25 cellular contexts compared by ENCODE assay signal in the genomic region with DNA sequence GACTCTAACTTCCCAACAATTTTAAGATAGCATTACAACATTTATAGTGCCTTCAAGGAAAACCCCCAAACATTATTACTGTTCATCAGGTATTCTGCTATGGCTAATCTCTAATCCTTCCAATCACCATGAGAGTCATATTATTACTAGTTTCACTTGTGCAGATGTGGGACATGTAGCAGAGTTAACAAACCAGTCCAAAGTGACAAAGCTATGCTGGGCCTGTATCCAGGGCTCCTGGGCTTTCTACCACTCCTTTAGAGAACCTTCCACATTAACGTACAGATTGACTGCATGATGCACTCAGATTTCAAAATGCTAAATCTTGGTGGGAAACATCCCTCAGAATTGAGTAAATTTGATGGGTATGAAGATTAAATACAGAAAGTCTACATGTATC. TPM values are rescaled to one million over a fixed set of nuclear protein-coding genes. Genes with fewer than 3 reads are reported as not detected.
DNase-seq lines count a peak whose midpoint lies in the region; ATAC-seq and TF ChIP-seq lines count a peak whose summit lies in the region.
"Had no signal": no experiment of that assay in that cellular context is flagged by ENCODE, and none has a peak within 500 bp of the region (broad histone marks: within the 10 kb centered on the region; RNA-seq: fewer than 3 reads in every experiment).

No MANE protein-coding gene starts in this region.

- H3K27me3 ChIP-seq in CD8-positive, alpha-beta T cell (ENCODE audit: insufficient read depth, low read length), result no peaks in the 10 kb centered on the region
- H3K27me3 ChIP-seq: BE2C, BLaER1 had no signal

- intact Hi-C loops in CD8-positive, alpha-beta T cell (cut with DNase I, micrococcal nuclease), result no loop called here
- intact Hi-C loops in activated T-helper 1 cell treated with anti-CD3 and anti-CD28 coated beads, Interleukin-12 subunit alpha, Interleukin-12 subunit beta, Interleukin-2, Interleukin-4 antibody, amounts not matched to agents 30 ng/mL and 10 ng/mL and 1 ng/mL, durations not matched to agents 14 hours and 24 hours and 36 hours (cut with micrococcal nuclease), result no loop called here
- intact Hi-C loops in Calu3 (cut with micrococcal nuclease; ENCODE audit: unreplicated experiment), result no loop called here

- H3K36me3 ChIP-seq in CD8-positive, alpha-beta T cell (ENCODE audit: insufficient read depth, low read length), result peaks cover 46% of the 10 kb centered on the region

- no peak overlapping the region for H3K27ac ChIP-seq in CD8-positive, alpha-beta T cell (ENCODE audit: low read depth, low read length)
- H3K27ac ChIP-seq: BLaER1 had no signal

- BruUV-seq in Calu3 (replicated peaks; lab: Mats Ljungman, UMichigan), result no TSS peak

- no peak overlapping the region for H3K4me3 ChIP-seq in CD8-positive, alpha-beta T cell (ENCODE audit: low read depth, low read length)
- H3K4me3 ChIP-seq: BLaER1, GM12878 had no signal

- H3K27ac Mint-ChIP-seq in activated naive CD8-positive, alpha-beta T cell, result peak overlapping the region; percentile 61
- no peak overlapping the region for H3K27ac Mint-ChIP-seq in activated naive CD8-positive, alpha-beta T cell treated with anti-CD3 and anti-CD28 coated beads, Interleukin-2, amount 50 U/mL, for 24 hours
- peak overlapping the region; percentile 1 for H3K27ac Mint-ChIP-seq in CD8-positive, alpha-beta T cell
- H3K27ac Mint-ChIP-seq in activated T-helper 1 cell treated with anti-CD3 and anti-CD28 coated beads, Interleukin-12 subunit alpha, Interleukin-12 subunit beta, Interleukin-2, Interleukin-4 antibody, amounts not matched to agents 30 ng/mL and 10 ng/mL and 1 ng/mL, durations not matched to agents 14 hours and 24 hours and 36 hours, result peak overlapping the region; percentile 6
- H3K27ac Mint-ChIP-seq in Calu3 (ENCODE audit: unreplicated experiment), result no peak overlapping the region

- H3K9me3 Mint-ChIP-seq in activated naive CD8-positive, alpha-beta T cell (ENCODE audit: low read depth), result no peaks in the 10 kb centered on the region
- H3K9me3 Mint-ChIP-seq in activated naive CD8-positive, alpha-beta T cell treated with anti-CD3 and anti-CD28 coated beads, Interleukin-2, amount 50 U/mL, for 24 hours, result no peaks in the 10 kb centered on the region
- no peaks in the 10 kb centered on the region for H3K9me3 Mint-ChIP-seq in CD8-positive, alpha-beta T cell
- no peaks in the 10 kb centered on the region for H3K9me3 Mint-ChIP-seq in activated T-helper 1 cell treated with anti-CD3 and anti-CD28 coated beads, Interleukin-12 subunit alpha, Interleukin-12 subunit beta, Interleukin-2, Interleukin-4 antibody, amounts not matched to agents 30 ng/mL and 10 ng/mL and 1 ng/mL, durations not matched to agents 14 hours and 24 hours and 36 hours
- no peaks in the 10 kb centered on the region for H3K9me3 Mint-ChIP-seq in Calu3 (ENCODE audit: low read depth, unreplicated experiment)
- H3K9me3 Mint-ChIP-seq: CD14-positive monocyte; CD4-positive, alpha-beta memory T cell; CD4-positive, CD25-positive, alpha-beta regulatory T cell had no signal

- peaks cover 23% of the 10 kb centered on the region for H3K36me3 Mint-ChIP-seq in activated naive CD8-positive, alpha-beta T cell
- peaks cover 65% of the 10 kb centered on the region for H3K36me3 Mint-ChIP-seq in activated naive CD8-positive, alpha-beta T cell treated with anti-CD3 and anti-CD28 coated beads, Interleukin-2, amount 50 U/mL, for 24 hours (ENCODE audit: low read depth)
- peaks cover 88% of the 10 kb centered on the region for H3K36me3 Mint-ChIP-seq in CD8-positive, alpha-beta T cell
- H3K36me3 Mint-ChIP-seq in activated T-helper 1 cell treated with anti-CD3 and anti-CD28 coated beads, Interleukin-12 subunit alpha, Interleukin-12 subunit beta, Interleukin-2, Interleukin-4 antibody, amounts not matched to agents 30 ng/mL and 10 ng/mL and 1 ng/mL, durations not matched to agents 14 hours and 24 hours and 36 hours (ENCODE audit: low read depth), result peaks cover 79% of the 10 kb centered on the region
- H3K36me3 Mint-ChIP-seq in Calu3 (ENCODE audit: insufficient read depth, unreplicated experiment), result peaks cover 25% of the 10 kb centered on the region

- H3K4me1 ChIP-seq in CD8-positive, alpha-beta T cell (ENCODE audit: insufficient read depth, low read length), result no peaks in the 10 kb centered on the region
- H3K4me1 ChIP-seq: BE2C, BLaER1 had no signal

- peaks cover 5% of the 10 kb centered on the region for H3K4me1 Mint-ChIP-seq in activated naive CD8-positive, alpha-beta T cell (ENCODE audit: low read depth)
- H3K4me1 Mint-ChIP-seq in activated naive CD8-positive, alpha-beta T cell treated with anti-CD3 and anti-CD28 coated beads, Interleukin-2, amount 50 U/mL, for 24 hours, result no peaks in the 10 kb centered on the region
- peaks cover 11% of the 10 kb centered on the region for H3K4me1 Mint-ChIP-seq in CD8-positive, alpha-beta T cell (ENCODE audit: low read depth)
- H3K4me1 Mint-ChIP-seq in activated T-helper 1 cell treated with anti-CD3 and anti-CD28 coated beads, Interleukin-12 subunit alpha, Interleukin-12 subunit beta, Interleukin-2, Interleukin-4 antibody, amounts not matched to agents 30 ng/mL and 10 ng/mL and 1 ng/mL, durations not matched to agents 14 hours and 24 hours and 36 hours (ENCODE audit: low read depth), result peaks cover 26% of the 10 kb centered on the region
- peaks cover 5% of the 10 kb centered on the region for H3K4me1 Mint-ChIP-seq in Calu3 (ENCODE audit: low read depth, unreplicated experiment)
- H3K4me1 Mint-ChIP-seq: CD14-positive monocyte had no signal

- no peak overlapping the region for H3K4me3 Mint-ChIP-seq in activated naive CD8-positive, alpha-beta T cell
- no peak overlapping the region for H3K4me3 Mint-ChIP-seq in activated naive CD8-positive, alpha-beta T cell treated with anti-CD3 and anti-CD28 coated beads, Interleukin-2, amount 50 U/mL, for 24 hours
- H3K4me3 Mint-ChIP-seq in CD8-positive, alpha-beta T cell, result no peak overlapping the region
- no peak overlapping the region for H3K4me3 Mint-ChIP-seq in activated T-helper 1 cell treated with anti-CD3 and anti-CD28 coated beads, Interleukin-12 subunit alpha, Interleukin-12 subunit beta, Interleukin-2, Interleukin-4 antibody, amounts not matched to agents 30 ng/mL and 10 ng/mL and 1 ng/mL, durations not matched to agents 14 hours and 24 hours and 36 hours
- no peak overlapping the region for H3K4me3 Mint-ChIP-seq in Calu3 (ENCODE audit: low read depth, unreplicated experiment)
- H3K4me3 Mint-ChIP-seq: CD14-positive monocyte; CD4-positive, alpha-beta memory T cell; CD4-positive, CD25-positive, alpha-beta regulatory T cell had no signal

- POLR2A ChIA-PET in CD8-positive, alpha-beta T cell (lab: Charles Lee), result no interaction called here

- no peak for TF ChIP-seq CTCF in CD8-positive, alpha-beta T cell (IDR thresholded peaks at IDR 0.05)
- TF ChIP-seq CTCF in Calu3 (IDR thresholded peaks at IDR 0.05; ENCODE audit: unreplicated experiment), result no peak

- no peak for ATAC-seq in activated naive CD8-positive, alpha-beta T cell treated with anti-CD3 and anti-CD28 coated beads, Interleukin-2, amount 50 U/mL, for 24 hours
- no peak for ATAC-seq in CD8-positive, alpha-beta T cell
- ATAC-seq in left lobe of liver, result peak; percentile 74
- ATAC-seq: GM12878 had no signal

- CTCF ChIA-PET in CD8-positive, alpha-beta T cell (lab: Charles Lee), result no interaction called here
- CTCF ChIA-PET in Calu3 (lab: Charles Lee), result no interaction called here

- DNase-seq in activated naive CD8-positive, alpha-beta T cell treated with anti-CD3 and anti-CD28 coated beads, Interleukin-2, amount 50 U/mL, for 24 hours, result no peak
- no peak for DNase-seq in CD8-positive, alpha-beta T cell
- DNase-seq in activated T-helper 1 cell treated with anti-CD3 and anti-CD28 coated beads, Interleukin-12 subunit alpha, Interleukin-12 subunit beta, Interleukin-2, Interleukin-4 antibody, amounts not matched to agents 30 ng/mL and 10 ng/mL and 1 ng/mL, durations not matched to agents 14 hours and 24 hours and 36 hours (ENCODE audit: low spot score), result no peak
- DNase-seq in left lobe of liver (ENCODE audit: low spot score), result no peak
- no peak for DNase-seq in Calu3
- no peak for DNase-seq in SIG-M5 (lab: John Stamatoyannopoulos, UW)
- no peak for DNase-seq in NCI-H446 treated with DMSO at 0.1 percent for 48 hours (lab: John Stamatoyannopoulos, UW)
- DNase-seq: 8988T; ACHN; BE2C; C1 segment of cervical spinal cord; Caco-2; CD4-positive, alpha-beta memory T cell; CD4-positive, CD25-positive, alpha-beta regulatory T cell; DMS 273 treated with DMSO at 0.1 percent for 48 hours; DMS153; DMS53; DMS79; DND-41; EL; GDM1 had no signal

- H3K27me3 Mint-ChIP-seq in activated naive CD8-positive, alpha-beta T cell, result no peaks in the 10 kb centered on the region
- H3K27me3 Mint-ChIP-seq in activated naive CD8-positive, alpha-beta T cell treated with anti-CD3 and anti-CD28 coated beads, Interleukin-2, amount 50 U/mL, for 24 hours, result no peaks in the 10 kb centered on the region
- no peaks in the 10 kb centered on the region for H3K27me3 Mint-ChIP-seq in CD8-positive, alpha-beta T cell (ENCODE audit: low read depth)
- H3K27me3 Mint-ChIP-seq in activated T-helper 1 cell treated with anti-CD3 and anti-CD28 coated beads, Interleukin-12 subunit alpha, Interleukin-12 subunit beta, Interleukin-2, Interleukin-4 antibody, amounts not matched to agents 30 ng/mL and 10 ng/mL and 1 ng/mL, durations not matched to agents 14 hours and 24 hours and 36 hours (ENCODE audit: insufficient read depth), result no peaks in the 10 kb centered on the region
- H3K27me3 Mint-ChIP-seq in Calu3 (ENCODE audit: unreplicated experiment), result no peaks in the 10 kb centered on the region
- H3K27me3 Mint-ChIP-seq: CD4-positive, alpha-beta memory T cell; CD4-positive, CD25-positive, alpha-beta regulatory T cell had no signal

- H3K9me3 ChIP-seq in CD8-positive, alpha-beta T cell (ENCODE audit: low read length), result no peaks in the 10 kb centered on the region
- H3K9me3 ChIP-seq: BE2C, BLaER1, Caco-2 had no signal

RNA-seq across cellular contexts. Expression of a gene that starts 16.4 kb away (rescaled TPM):
- total RNA-seq in CD8-positive, alpha-beta T cell, result 10 to 100 TPM; 14.4 to 15.7 TPM
- total RNA-seq in activated T-helper 1 cell treated with anti-CD3 and anti-CD28 coated beads, Interleukin-12 subunit alpha, Interleukin-12 subunit beta, Interleukin-2, Interleukin-4 antibody, amounts not matched to agents 30 ng/mL and 10 ng/mL and 1 ng/mL, durations not matched to agents 14 hours and 24 hours and 36 hours, result 116 and 121 TPM in 2 replicates
- 11.3 TPM for total RNA-seq in left lobe of liver
- 21.8 and 22.2 TPM in 2 replicates for total RNA-seq in Calu3 (2022)

RNA-seq across cellular contexts. Expression of a gene that starts 16.7 kb away (rescaled TPM):
- total RNA-seq in CD8-positive, alpha-beta T cell, result 1 to 10 TPM; 6.0 to 7.3 TPM
- 16.4 and 19.7 TPM in 2 replicates for total RNA-seq in activated T-helper 1 cell treated with anti-CD3 and anti-CD28 coated beads, Interleukin-12 subunit alpha, Interleukin-12 subunit beta, Interleukin-2, Interleukin-4 antibody, amounts not matched to agents 30 ng/mL and 10 ng/mL and 1 ng/mL, durations not matched to agents 14 hours and 24 hours and 36 hours
- total RNA-seq in left lobe of liver (5.9 TPM), Calu3 (2022) (12.7 and 16.0 TPM in 2 replicates)

Comparison
In these comparisons a context has a peak if more than half of its experiments do, and no peak if none do; other contexts are left out.
1. H3K27ac Mint-ChIP-seq: peak in activated naive CD8-positive, alpha-beta T cell (single experiment), CD8-positive, alpha-beta T cell (single experiment) and activated T-helper 1 cell treated with anti-CD3 and anti-CD28 coated beads, Interleukin-12 subunit alpha, Interleukin-12 subunit beta, Interleukin-2, Interleukin-4 antibody, amounts not matched to agents 30 ng/mL and 10 ng/mL and 1 ng/mL, durations not matched to agents 14 hours and 24 hours and 36 hours (single experiment); none in activated naive CD8-positive, alpha-beta T cell treated with anti-CD3 and anti-CD28 coated beads, Interleukin-2, amount 50 U/mL, for 24 hours (single experiment) and Calu3 (single experiment).